Comparison of ENCODE assay signal across 20 cellular contexts in the genomic region with DNA sequence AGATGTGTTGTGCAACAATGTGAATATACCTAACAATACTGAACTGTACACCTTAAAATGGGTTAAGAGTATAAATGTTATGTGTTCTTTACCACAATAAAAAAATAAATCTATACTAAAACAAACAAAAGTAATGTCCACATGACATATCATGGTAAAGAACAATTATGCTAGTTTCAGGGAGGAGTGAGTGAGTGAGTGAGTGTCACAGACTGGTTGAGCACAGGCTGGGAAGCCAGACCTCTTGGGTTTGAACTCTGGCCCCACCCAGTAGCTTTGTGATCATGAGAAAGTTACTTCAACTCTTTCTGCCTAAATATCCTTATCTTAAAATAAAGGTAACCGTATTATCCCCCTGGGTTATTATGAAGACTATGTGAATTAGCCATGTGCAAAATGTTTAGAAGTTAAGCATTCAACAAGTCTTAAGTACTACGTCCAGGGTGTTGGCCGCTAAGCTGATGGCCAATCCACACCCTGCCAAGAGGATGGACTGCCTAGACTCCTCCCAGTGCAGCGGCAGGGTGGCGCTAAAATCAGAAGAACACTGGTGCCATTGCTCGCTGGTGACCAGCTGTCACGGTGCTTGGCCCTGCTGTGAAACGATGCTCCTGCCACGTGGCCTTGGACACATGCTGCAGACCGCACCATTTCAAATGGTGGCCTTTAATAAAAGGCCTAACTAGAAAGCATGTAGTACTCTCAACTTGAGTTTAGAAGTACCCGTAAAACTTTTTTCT.
"Had no signal": no experiment of that assay in that cellular context is flagged by ENCODE, and none has a peak within 500 bp of the region (broad histone marks: within the 10 kb centered on the region; RNA-seq: fewer than 3 reads in every experiment).

No MANE protein-coding gene starts in this region.

- H3K4me1 ChIP-seq: thyroid gland, upper lobe of right lung had no signal

- H3K27ac ChIP-seq: epithelial cell of prostate, esophagus squamous epithelium, gastroesophageal sphincter, suprapubic skin, thyroid gland, upper lobe of right lung, vagina had no signal

- H3K36me3 ChIP-seq: esophagus squamous epithelium, gastroesophageal sphincter, pancreas, suprapubic skin, thyroid gland, upper lobe of right lung, vagina had no signal

- H3K4me2 ChIP-seq: smooth muscle cell had no signal

- DNase-seq: cortex of kidney; effector memory CD8-positive, alpha-beta T cell; esophagus squamous epithelium; foreskin fibroblast; glutamatergic neuron; mesendoderm; natural killer cell; nucleus accumbens; stimulated activated CD4-positive, alpha-beta T cell treated with anti-CD3 and anti-CD28 coated beads, Interleukin-4, amount 100 ng/mL, for 1 hour; stimulated activated CD8-positive, alpha-beta memory T cell treated with anti-CD3 and anti-CD28 coated beads, Interleukin-4, amount 100 ng/mL, for 48 hours; stimulated activated naive CD8-positive, alpha-beta T cell treated with anti-CD3 and anti-CD28 coated beads, Interleukin-15, Interleukin-2, amounts not matched to agents 100 U/mL and 50 U/mL, for 24 hours; thyroid gland; upper lobe of right lung had no signal

- H3K9me3 ChIP-seq: esophagus squamous epithelium, gastroesophageal sphincter, pancreas, suprapubic skin, thyroid gland, upper lobe of right lung, vagina had no signal

- ATAC-seq: effector memory CD8-positive, alpha-beta T cell; gastroesophageal sphincter; natural killer cell; stimulated activated effector memory CD8-positive, alpha-beta T cell treated with anti-CD3 and anti-CD28 coated beads, Interleukin-12 subunit alpha, Interleukin-12 subunit beta, amount 100 ng/mL, for 72 hours; stimulated activated naive CD8-positive, alpha-beta T cell treated with anti-CD3 and anti-CD28 coated beads, Interleukin-15, Interleukin-2, amounts not matched to agents 100 U/mL and 50 U/mL, for 24 hours had no signal

- H3K27me3 ChIP-seq: esophagus squamous epithelium, gastroesophageal sphincter, pancreas, suprapubic skin, thyroid gland, upper lobe of right lung, vagina had no signal

- H3K4me3 ChIP-seq: esophagus squamous epithelium, gastroesophageal sphincter, pancreas, smooth muscle cell, suprapubic skin, thyroid gland, upper lobe of right lung, vagina had no signal
